Comparison of ENCODE assay signal across 15 cellular contexts in the genomic region with DNA sequence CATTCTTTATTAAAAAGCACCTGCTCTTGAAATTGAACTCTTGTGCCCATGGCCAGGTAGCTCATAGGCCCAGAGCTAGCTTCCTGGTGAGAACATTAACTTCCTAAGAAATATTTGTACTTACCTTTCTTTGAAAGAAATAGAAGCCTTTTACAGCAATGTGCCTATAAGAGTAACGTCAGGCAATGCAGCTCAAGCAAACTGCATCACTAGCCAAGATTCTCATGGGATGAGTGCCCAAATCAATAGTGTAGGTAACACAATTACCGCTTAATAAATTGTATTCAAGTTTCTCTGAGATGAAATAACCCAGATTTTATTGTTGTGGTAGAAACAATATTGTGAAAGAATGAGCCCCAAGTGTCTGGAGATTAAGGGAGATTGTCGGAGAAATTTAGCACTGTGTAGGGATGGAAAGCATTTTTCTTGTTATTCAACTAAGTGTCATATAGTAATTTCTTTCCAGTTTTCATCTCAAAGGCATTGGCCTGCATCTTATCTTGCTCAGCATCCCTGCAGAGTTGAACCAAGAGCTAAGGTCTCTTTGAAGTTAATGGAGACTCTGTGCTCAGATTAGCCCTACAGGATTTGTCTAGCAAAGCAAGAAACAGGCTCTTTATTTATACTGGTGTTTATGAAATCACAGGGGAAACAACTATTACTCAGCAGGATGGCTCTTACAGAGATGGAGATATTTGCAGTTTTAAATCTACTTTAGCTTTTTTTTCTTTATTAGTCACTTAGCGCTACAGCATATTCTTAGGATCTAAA.
"Had no signal": no experiment of that assay in that cellular context is flagged by ENCODE, and none has a peak within 500 bp of the region (broad histone marks: within the 10 kb centered on the region; RNA-seq: fewer than 3 reads in every experiment).

No MANE protein-coding gene starts in this region.

- DNase-seq: activated CD4-positive, alpha-beta T cell treated with anti-CD3 and anti-CD28 coated beads for 1 hour; activated CD4-positive, alpha-beta T cell treated with anti-CD3 and anti-CD28 coated beads, Interleukin-2, amount 50 U/mL, for 4 hours; activated naive CD4-positive, alpha-beta T cell treated with Interleukin-2 at 50 U/mL for 16 hours; activated T-cell treated with anti-CD3 and anti-CD28 coated beads for 4 hours; aorta; left colon; lower lobe of right lung; naive thymus-derived CD8-positive, alpha-beta T cell; T-cell; T-helper 9 cell; upper lobe of right lung had no signal

- H3K27ac ChIP-seq: breast epithelium, lower lobe of right lung, thoracic aorta, upper lobe of right lung, VCaP had no signal

- ATAC-seq: left colon; lower lobe of right lung; naive thymus-derived CD8-positive, alpha-beta T cell; stimulated activated effector memory CD8-positive, alpha-beta T cell treated with anti-CD3 and anti-CD28 coated beads, Interleukin-12 subunit alpha, Interleukin-12 subunit beta, amount 100 ng/mL, for 72 hours; T-cell; upper lobe of right lung had no signal

- H3K9me3 ChIP-seq: upper lobe of right lung had no signal

- H3K4me1 ChIP-seq: breast epithelium, lower lobe of right lung, upper lobe of right lung had no signal

- H3K27me3 ChIP-seq: breast epithelium, upper lobe of right lung had no signal

- H3K4me3 ChIP-seq: breast epithelium, lower lobe of right lung, thoracic aorta, upper lobe of right lung had no signal

- H3K36me3 ChIP-seq: breast epithelium, lower lobe of right lung, thoracic aorta, upper lobe of right lung had no signal
